ENCODE assay signal across 8 cellular contexts in the genomic region with DNA sequence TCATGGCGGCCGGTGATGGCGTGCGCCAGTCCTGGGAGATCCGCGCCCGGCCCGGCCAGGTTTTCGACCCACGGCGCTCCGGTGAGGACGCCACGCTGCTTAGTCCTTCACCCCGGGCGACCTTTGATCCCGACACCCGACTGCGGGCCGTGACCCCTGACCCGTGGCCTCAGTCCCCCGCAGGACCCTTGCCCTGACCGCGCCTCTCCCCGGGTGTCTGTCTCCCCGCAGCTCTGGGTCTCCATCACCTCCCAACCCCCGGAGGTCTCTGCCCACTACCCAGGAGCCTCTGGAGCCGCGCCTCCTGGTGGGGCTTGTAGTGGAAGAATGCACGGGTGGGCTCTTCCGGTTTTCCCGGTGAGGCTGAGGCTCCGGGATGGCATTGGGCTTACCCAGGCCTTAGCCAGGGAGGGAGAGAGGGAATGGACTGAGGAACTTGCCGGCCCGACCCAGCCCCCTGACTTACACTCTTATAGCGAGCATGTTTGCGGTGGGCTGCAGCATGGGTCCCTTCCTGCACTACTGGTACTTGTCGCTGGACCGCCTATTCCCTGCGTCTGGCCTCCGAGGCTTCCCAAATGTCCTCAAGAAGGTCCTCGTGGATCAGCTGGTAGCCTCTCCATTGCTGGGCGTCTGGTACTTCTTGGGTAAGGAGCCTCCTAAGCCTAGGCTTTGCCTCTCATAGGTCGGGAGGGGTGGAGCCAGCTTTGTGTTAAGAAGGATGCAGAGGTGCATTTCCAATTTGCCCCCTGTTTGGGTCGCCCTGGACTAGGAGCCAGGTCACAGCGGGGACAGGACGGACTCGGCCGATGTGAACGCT.
DNase-seq lines count a peak whose midpoint lies in the region; ATAC-seq and TF ChIP-seq lines count a peak whose summit lies in the region.

No MANE protein-coding gene starts in this region.

- DNase-seq in MM.1S (no peak), choroid plexus epithelial cell (ENCODE audit: low read depth) (no peak), NCI-H1105 (lab: John Stamatoyannopoulos, UW) (no peak), 8988T (no peak), LoVo (ENCODE audit: low spot score) (no peak)
- no peak for DNase-seq in activated effector memory CD4-positive, alpha-beta T cell treated with Interleukin-2 at 50 U/mL for 16 hours

- no peaks in the 10 kb centered on the region for H3K9me2 ChIP-seq in MM.1S (replicated peaks; ENCODE audit: insufficient read depth, low read length)

- H3K9ac ChIP-seq in MM.1S (ENCODE audit: low read length) (peak overlapping the region; percentile 73), muscle layer of colon (ENCODE audit: low read length) (peak overlapping the region; percentile 49)

- peak; percentile 9 for ATAC-seq in GM19455 (IDR thresholded peaks at IDR 0.05; ENCODE audit: unreplicated experiment)

- H3K27ac ChIP-seq in MM.1S (ENCODE audit: low read length) (peak overlapping the region; percentile 24; the same call in 1 of the 2 replicates), muscle layer of colon (ENCODE audit: low read depth, low read length) (peak overlapping the region; percentile 85)

- no peaks in the 10 kb centered on the region for H4K20me1 ChIP-seq in MM.1S (ENCODE audit: insufficient read depth, low read length)

- peaks cover 11% of the 10 kb centered on the region for H3F3A ChIP-seq in MM.1S (ENCODE audit: insufficient read depth, low read length)

- H3K4me1 ChIP-seq in MM.1S (ENCODE audit: low read length) (peaks cover 8% of the 10 kb centered on the region; the same call in 1 of the 2 replicates), muscle layer of colon (ENCODE audit: insufficient read depth, low read length) (peaks cover 23% of the 10 kb centered on the region)

- peak overlapping the region; percentile 83 for H2AFZ ChIP-seq in MM.1S (ENCODE audit: low read length)

- H3K79me2 ChIP-seq in MM.1S (ENCODE audit: low read length) = peaks cover 7% of the 10 kb centered on the region

- H3K27me3 ChIP-seq in MM.1S (replicated peaks; ENCODE audit: insufficient read depth, low read length) (no peaks in the 10 kb centered on the region), muscle layer of colon (ENCODE audit: control insufficient read depth in 1 of 2, insufficient read depth in 2 of 2, low read length in 2 of 2) (no peaks in the 10 kb centered on the region)

- H3K36me3 ChIP-seq in MM.1S (replicated peaks; ENCODE audit: insufficient read depth, low read length) = no peaks in the 10 kb centered on the region
- H3K36me3 ChIP-seq in muscle layer of colon (ENCODE audit: insufficient read depth, low read length) = peaks cover 14% of the 10 kb centered on the region

- H3K9me3 ChIP-seq in MM.1S (replicated peaks; ENCODE audit: insufficient read depth, low read length) = no peaks in the 10 kb centered on the region
- no peaks in the 10 kb centered on the region for H3K9me3 ChIP-seq in muscle layer of colon (ENCODE audit: low read length)

- H3K4me3 ChIP-seq in MM.1S (ENCODE audit: low read length) (peak overlapping the region; percentile 90), choroid plexus epithelial cell (ENCODE audit: low read depth, low read length) (peak overlapping the region; percentile 90), muscle layer of colon (ENCODE audit: low read depth in 1 of 2, low read length in 2 of 2) (peak overlapping the region; percentile 75 to 98)

- H3K4me2 ChIP-seq in MM.1S (ENCODE audit: low read depth, low read length) = peak overlapping the region; percentile 98

- no peak for TF ChIP-seq CTCF in MM.1S (IDR thresholded peaks at IDR 0.05; ENCODE audit: low read length)
- no peak for TF ChIP-seq CTCF in choroid plexus epithelial cell (conservative IDR thresholded peaks at IDR 0.05; ENCODE audit: low read depth, low read length)
